Comparison of ENCODE assay signal across 9 cellular contexts in the genomic region with DNA sequence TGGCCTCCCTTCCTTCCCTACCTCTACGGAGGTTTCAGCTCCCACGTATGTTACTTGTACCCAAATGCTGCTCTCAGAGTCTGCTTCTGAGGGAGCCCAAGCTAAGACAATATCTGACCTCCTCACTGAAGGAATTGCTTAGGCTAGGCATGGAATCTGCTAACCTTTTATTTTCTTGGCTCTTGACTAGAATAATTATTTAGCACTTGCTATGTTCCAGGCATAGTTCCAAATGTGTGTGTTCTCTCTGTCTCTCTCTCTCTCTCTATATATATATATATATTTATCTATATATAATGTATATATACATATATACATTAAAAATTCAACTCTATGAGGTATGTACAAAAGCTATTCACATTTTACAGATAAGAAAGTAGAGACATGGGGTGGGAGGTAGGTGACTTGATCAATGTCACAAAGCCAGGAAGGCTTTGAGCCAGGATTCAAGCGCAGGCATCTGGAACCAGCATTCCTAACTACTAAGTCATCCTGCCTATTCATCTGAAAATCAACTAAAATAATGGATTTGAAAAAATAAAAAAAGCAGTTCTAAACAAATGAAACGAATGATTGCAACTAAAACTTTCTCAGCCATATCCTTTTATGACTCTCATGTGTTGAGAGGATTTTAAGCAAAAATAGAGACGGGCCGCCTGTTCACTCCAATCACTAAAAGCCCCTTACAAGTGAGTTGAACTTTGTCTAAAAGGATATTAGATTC.
A peak's percentile ranks its signal among the peaks of the same experiment; 100 is the strongest.
DNase-seq lines count a peak whose midpoint lies in the region; ATAC-seq and TF ChIP-seq lines count a peak whose summit lies in the region.
"Had no signal": no experiment of that assay in that cellular context is flagged by ENCODE, and none has a peak within 500 bp of the region (broad histone marks: within the 10 kb centered on the region; RNA-seq: fewer than 3 reads in every experiment).

No MANE protein-coding gene starts in this region.

- DNase-seq in GM04504 (ENCODE audit: low read depth) (peak; percentile 29), ascending aorta (ENCODE audit: low spot score in 2 of 2) (no peak), heart right ventricle (peak in 1 of 2 donors; percentile 33), NCI-H2196 treated with DMSO at 0.1 percent for 48 hours (lab: John Stamatoyannopoulos, UW; ENCODE audit: unreplicated experiment) (no peak), NCI-H345 treated with DMSO at 0.1 percent for 48 hours (lab: John Stamatoyannopoulos, UW; ENCODE audit: unreplicated experiment) (no peak), middle frontal gyrus (ENCODE audit: extremely low spot score, low spot score) (no peak), NCI-H1694 treated with DMSO at 0.1 percent for 48 hours (lab: John Stamatoyannopoulos, UW) (no peak)
- DNase-seq: NCI-H2171 treated with DMSO at 0.1 percent for 48 hours had no signal

- no peak overlapping the region for H3K9ac ChIP-seq in skeletal muscle tissue (ENCODE audit: low read depth in 1 of 3, low read length in 3 of 3)

- peaks cover 0 to 25% of the 10 kb centered on the region in 2 donors for H3K4me1 ChIP-seq in ascending aorta
- peaks cover 5 to 33% (median 19%) of the 10 kb centered on the region in 9 donors for H3K4me1 ChIP-seq in heart right ventricle
- peaks cover 9 to 14% (median 12%) of the 10 kb centered on the region in 3 donors for H3K4me1 ChIP-seq in skeletal muscle tissue (ENCODE audit: control insufficient read depth in 3 of 3, insufficient read depth in 3 of 3, low read length in 3 of 3)

- H3K27ac ChIP-seq in ascending aorta (peak overlapping the region; percentile 59 to 72), heart right ventricle (peak overlapping the region; percentile 24 to 86 (median 70)), skeletal muscle tissue (ENCODE audit: low read depth, low read length) (peak overlapping the region; percentile 53)

- no peaks in the 10 kb centered on the region for H3K9me3 ChIP-seq in ascending aorta
- H3K9me3 ChIP-seq in heart right ventricle = no peaks in the 10 kb centered on the region
- no peaks in the 10 kb centered on the region for H3K9me3 ChIP-seq in skeletal muscle tissue (ENCODE audit: control insufficient read depth in 3 of 3, low read length in 3 of 3)

- peak; percentile 59 to 86 (median 77) for ATAC-seq in heart right ventricle

- H3K27me3 ChIP-seq in ascending aorta (no peaks in the 10 kb centered on the region), heart right ventricle (no peaks in the 10 kb centered on the region), skeletal muscle tissue (ENCODE audit: control insufficient read depth in 3 of 3, insufficient read depth in 3 of 3, low read length in 3 of 3) (no peaks in the 10 kb centered on the region)

- WGBS in heart right ventricle, 2 donors = 43 to 45% methylated on average over 6 of the region's 6 CpGs

- H3K4me3 ChIP-seq in ascending aorta = peak overlapping the region in 1 of 2 donors; percentile 0
- no peak overlapping the region for H3K4me3 ChIP-seq in heart right ventricle
- H3K4me3 ChIP-seq in skeletal muscle tissue (ENCODE audit: low read length in 3 of 3) = no peak overlapping the region

- TF ChIP-seq CTCF in ascending aorta (IDR thresholded peaks at IDR 0.05) (no peak), heart right ventricle (IDR thresholded peaks at IDR 0.05) (no peak)

- intact Hi-C loops in ascending aorta (cut with DNase I) = loop anchor here (5.0 kb wide), 1 partner anchor 191 kb away; a partner anchor contains a TSS
- intact Hi-C loops in heart right ventricle (cut with DNase I) = loop anchor here in 2 of 10 donors (2.0 to 10.0 kb wide), 3 partner anchors 37 to 106 kb away; no protein-coding TSS in a partner anchor

- no peaks in the 10 kb centered on the region for H3K36me3 ChIP-seq in ascending aorta
- H3K36me3 ChIP-seq in heart right ventricle = no peaks in the 10 kb centered on the region
- no peaks in the 10 kb centered on the region for H3K36me3 ChIP-seq in skeletal muscle tissue (ENCODE audit: control insufficient read depth in 3 of 3, insufficient read depth in 3 of 3, low read length in 3 of 3)
